14 cellular contexts compared by ENCODE assay signal in genomic region chr1:1229770-1230169, GRCh38. TPM values are rescaled to one million over a fixed set of nuclear protein-coding genes. Genes with fewer than 3 reads are reported as not detected.
DNase-seq lines count a peak whose midpoint lies in the region; ATAC-seq and TF ChIP-seq lines count a peak whose summit lies in the region.
"Had no signal": no experiment of that assay in that cellular context is flagged by ENCODE, and none has a peak within 500 bp of the region (broad histone marks: within the 10 kb centered on the region; RNA-seq: fewer than 3 reads in every experiment).

No MANE protein-coding gene starts in this region.

- H3K4me3 Mint-ChIP-seq in Caco-2 (ENCODE audit: unreplicated experiment) (no peak overlapping the region), brain (peak overlapping the region; percentile 56 to 95 (median 95))

- CTCF ChIA-PET in Caco-2 (lab: Charles Lee) = no interaction called here

- POLR2A ChIA-PET in Caco-2 (lab: Charles Lee) = no interaction called here

- H3K4me2 ChIP-seq in Karpas-422 (ENCODE audit: low read depth, low read length, poor library complexity, severe bottlenecking) (peak overlapping the region; percentile 92), osteoblast (ENCODE audit: insufficient read depth, low read length) (peak overlapping the region; percentile 7)

- H3K27me3 Mint-ChIP-seq in Caco-2 (ENCODE audit: insufficient read depth, unreplicated experiment) (no peaks in the 10 kb centered on the region), brain (no peaks in the 10 kb centered on the region)

- H4K20me1 ChIP-seq in Karpas-422 (ENCODE audit: insufficient read depth, low read depth, low read length) (peaks cover 26% of the 10 kb centered on the region; the same call in 1 of the 2 replicates), osteoblast (ENCODE audit: insufficient read depth, low read length) (peaks cover 50% of the 10 kb centered on the region)

- H3K4me1 Mint-ChIP-seq in Caco-2 (ENCODE audit: low read depth, unreplicated experiment) (peaks cover 6% of the 10 kb centered on the region), brain (peaks cover 36% of the 10 kb centered on the region)

- H3K79me2 ChIP-seq in Karpas-422 (ENCODE audit: low read length) = peaks cover 54% of the 10 kb centered on the region
- H3K79me2 ChIP-seq in osteoblast (ENCODE audit: insufficient read depth, low read length) = peaks cover 87% of the 10 kb centered on the region

- no peaks in the 10 kb centered on the region for H3K9me3 Mint-ChIP-seq in Caco-2 (ENCODE audit: unreplicated experiment)
- H3K9me3 Mint-ChIP-seq in brain = peaks cover 0 to 5% (median 0%) of the 10 kb centered on the region in 5 experiments

- no peaks in the 10 kb centered on the region for H3K9me2 ChIP-seq in Karpas-422 (replicated peaks; ENCODE audit: insufficient read depth, low read length)

- H3K27me3 ChIP-seq in Caco-2 (replicated peaks; ENCODE audit: control insufficient read depth, insufficient read depth, low read length) (no peaks in the 10 kb centered on the region), Karpas-422 (ENCODE audit: low read length) (no peaks in the 10 kb centered on the region), osteoblast (ENCODE audit: insufficient read depth, low read length) (no peaks in the 10 kb centered on the region)
- H3K27me3 ChIP-seq: upper lobe of left lung had no signal

- no peak overlapping the region for H2AFZ ChIP-seq in Karpas-422 (ENCODE audit: low read length)
- no peak overlapping the region for H2AFZ ChIP-seq in osteoblast (ENCODE audit: low read length)

- peak overlapping the region; percentile 34 for H3K27ac Mint-ChIP-seq in Caco-2 (ENCODE audit: unreplicated experiment)
- peak overlapping the region in 3 of 5 experiments; percentile 24 to 73 (median 67) for H3K27ac Mint-ChIP-seq in brain

- H3K4me3 ChIP-seq in Caco-2 (ENCODE audit: low read depth, low read length) (no peak overlapping the region), Karpas-422 (ENCODE audit: low read length) (no peak overlapping the region), osteoblast (ENCODE audit: insufficient read depth, low read length) (no peak overlapping the region)

- H3K9me3 ChIP-seq in Caco-2 = no peaks in the 10 kb centered on the region
- H3K9me3 ChIP-seq in Karpas-422 (ENCODE audit: low read length) = no peaks in the 10 kb centered on the region
- no peaks in the 10 kb centered on the region for H3K9me3 ChIP-seq in osteoblast (ENCODE audit: low read depth, low read length)

- intact Hi-C loops in Caco-2 (cut with micrococcal nuclease; ENCODE audit: unreplicated experiment) = loop anchor here (2.0 kb wide), 2 partner anchors 67 to 107 kb away; no protein-coding TSS in a partner anchor

- peaks cover 48% of the 10 kb centered on the region for H3K36me3 Mint-ChIP-seq in Caco-2 (ENCODE audit: insufficient read depth, unreplicated experiment)
- H3K36me3 Mint-ChIP-seq in brain = peaks cover 30% of the 10 kb centered on the region

- TF ChIP-seq CTCF in Caco-2 (IDR thresholded peaks at IDR 0.05; ENCODE audit: insufficient read depth in 1 of 2, low read depth in 1 of 2, low read length in 1 of 2, severe bottlenecking in 1 of 2, unreplicated experiment in 1 of 2) (no peak), brain (conservative IDR thresholded peaks at IDR 0.05) (no peak), osteoblast (IDR thresholded peaks at IDR 0.05; ENCODE audit: extremely low read depth, low read depth, low read length) (no peak)

- H3K27ac ChIP-seq in Karpas-422 (ENCODE audit: low read length) (no peak overlapping the region), osteoblast (ENCODE audit: low read depth, low read length) (no peak overlapping the region)
- H3K27ac ChIP-seq: KMS-11, upper lobe of left lung had no signal

- H3K36me3 ChIP-seq in Caco-2 (ENCODE audit: control insufficient read depth, insufficient read depth, low read length) (peaks cover 2% of the 10 kb centered on the region; the same call in 1 of the 2 replicates), Karpas-422 (ENCODE audit: insufficient read depth, low read length) (peaks cover 6% of the 10 kb centered on the region; the same call in 1 of the 2 replicates), osteoblast (ENCODE audit: insufficient read depth, low read length) (peaks cover 12% of the 10 kb centered on the region)

- ATAC-seq in GM21786 (IDR thresholded peaks at IDR 0.05; ENCODE audit: unreplicated experiment) = no peak

- H3K9ac ChIP-seq in Karpas-422 (ENCODE audit: low read length) = 0 out of 2 replicates have a peak overlapping the region, but pooled peaks have one; percentile 83
- H3K9ac ChIP-seq: KMS-11 had no signal

- DNase-seq in Caco-2 = no peak
- DNase-seq in Karpas-422 = no peak
- DNase-seq in osteoblast (ENCODE audit: insufficient read length, low spot score, missing footprints) = no peak
- DNase-seq in NCI-H128 (lab: John Stamatoyannopoulos, UW; ENCODE audit: unreplicated experiment) = no peak
- DNase-seq in stimulated activated CD4-positive, alpha-beta T cell treated with anti-CD3 and anti-CD28 coated beads, Interleukin-1b, Interleukin-23, amount 100 ng/mL, for 48 hours = no peak
- no peak for DNase-seq in NCI-H187 (lab: John Stamatoyannopoulos, UW)
- DNase-seq: activated CD4-positive, CD25-positive, alpha-beta regulatory T cell; anterior cingulate cortex; NCI-H2171 had no signal

- BruUV-seq in Caco-2 (replicated peaks; lab: Mats Ljungman, UMichigan) = no TSS peak

- peaks cover 8% of the 10 kb centered on the region for H3K4me1 ChIP-seq in Caco-2
- peaks cover 21% of the 10 kb centered on the region for H3K4me1 ChIP-seq in Karpas-422 (ENCODE audit: low read length)
- H3K4me1 ChIP-seq in osteoblast (ENCODE audit: insufficient read depth, low read length) = peaks cover 13% of the 10 kb centered on the region

RNA-seq across cellular contexts. Expression of gene SDF4, which starts 2.0 kb away (rescaled TPM):
- 138 and 140 TPM in 2 replicates for total RNA-seq in Caco-2 (2022)
- 25.6 and 42.0 TPM in 2 replicates for total RNA-seq in Karpas-422 (2014; rRNA removed; shearing (Covaris generic); ENCODE audit: low replicate concordance)
- 119 TPM for polyA plus RNA-seq in brain (ENCODE audit: insufficient read depth, low read depth, low replicate concordance)
- 136 and 151 TPM in 2 replicates for total RNA-seq in osteoblast

RNA-seq across cellular contexts. Expression of gene B3GALT6, which starts 2.3 kb away (rescaled TPM):
- 24.8 and 25.3 TPM in 2 replicates for total RNA-seq in Caco-2 (2022)
- total RNA-seq in Karpas-422 (2014; rRNA removed; shearing (Covaris generic); ENCODE audit: low replicate concordance) = 8.6 and 17.7 TPM in 2 replicates
- 13.5 TPM for polyA plus RNA-seq in brain (ENCODE audit: insufficient read depth, low read depth, low replicate concordance)
- 26.5 and 29.7 TPM in 2 replicates for total RNA-seq in osteoblast

RNA-seq across cellular contexts. Expression of gene TNFRSF4, which starts 15.8 kb away (rescaled TPM):
- total RNA-seq in Caco-2 (2022) (not detected in 2 replicates), osteoblast (under 0.01 TPM in 1 of 2 replicates, not detected in the other)
- not detected in 2 replicates for total RNA-seq in Karpas-422 (2014; rRNA removed; shearing (Covaris generic); ENCODE audit: low replicate concordance)
- 1.2 TPM for polyA plus RNA-seq in brain (ENCODE audit: insufficient read depth, low read depth, low replicate concordance)
- total RNA-seq: RPMI7951 had no signal

RNA-seq across cellular contexts. Expression of gene C1QTNF12, which starts 16.8 kb away (rescaled TPM):
- total RNA-seq in Caco-2 (2022) (3.4 and 3.7 TPM in 2 replicates), osteoblast (0.36 and 0.59 TPM in 2 replicates)
- 2.2 and 2.5 TPM in 2 replicates for total RNA-seq in Karpas-422 (2014; rRNA removed; shearing (Covaris generic); ENCODE audit: low replicate concordance)
- 1.4 TPM for polyA plus RNA-seq in brain (ENCODE audit: insufficient read depth, low read depth, low replicate concordance)
- total RNA-seq: RPMI7951 had no signal

RNA-seq across cellular contexts. Expression of gene TNFRSF18, which starts 23.4 kb away (rescaled TPM):
- total RNA-seq in Caco-2 (2022) = not detected in 2 replicates
- total RNA-seq in Karpas-422 (2014; rRNA removed; shearing (Covaris generic); ENCODE audit: low replicate concordance) = 0.30 and 0.90 TPM in 2 replicates
- polyA plus RNA-seq in brain (ENCODE audit: insufficient read depth, low read depth, low replicate concordance) = 2.0 TPM
- total RNA-seq in osteoblast = 0.29 TPM in 1 of 2 replicates, not detected in the other
- total RNA-seq: RPMI7951 had no signal
